ENCODE assay signal across 9 cellular contexts in the genomic region with DNA sequence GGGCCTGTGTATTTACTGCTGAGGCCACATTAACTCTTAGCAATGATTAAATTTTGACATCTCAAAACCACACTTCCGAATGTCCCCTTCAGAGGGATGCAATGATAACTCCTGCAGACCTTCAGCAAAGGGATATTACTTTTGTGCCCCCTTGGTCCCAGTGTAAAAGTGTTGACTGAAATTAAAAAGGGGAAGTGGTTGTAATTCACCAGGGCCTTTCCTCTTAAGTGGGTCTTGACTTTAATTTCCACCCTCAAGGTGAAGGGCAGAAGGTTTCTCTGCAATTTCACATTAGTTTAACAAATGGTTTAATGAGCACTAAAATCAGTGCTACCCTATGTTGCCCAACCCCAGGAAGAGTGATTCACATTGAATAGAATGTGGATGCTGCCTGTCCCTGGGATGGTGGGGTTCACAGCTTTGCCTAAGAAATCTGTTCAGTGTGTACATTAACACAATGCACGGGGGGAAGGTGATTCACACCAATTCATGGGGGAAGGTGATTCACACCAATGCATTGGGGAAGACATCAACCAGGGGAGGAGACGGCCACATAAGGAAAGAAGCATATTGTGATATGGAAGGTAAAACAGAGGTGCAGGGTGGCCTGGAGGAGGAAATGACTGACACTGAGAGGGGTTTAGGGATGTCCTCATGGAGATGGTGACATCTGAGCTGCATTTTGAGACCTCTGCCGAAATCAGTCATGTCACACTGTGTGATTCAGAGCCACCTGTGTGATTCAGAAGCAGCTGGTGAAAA. TPM values are rescaled to one million over a fixed set of nuclear protein-coding genes. Genes with fewer than 3 reads are reported as not detected.
DNase-seq lines count a peak whose midpoint lies in the region; ATAC-seq, FAIRE-seq and TF ChIP-seq lines count a peak whose summit lies in the region.
"Had no signal": no experiment of that assay in that cellular context is flagged by ENCODE, and none has a peak within 500 bp of the region (broad histone marks: within the 10 kb centered on the region; RNA-seq: fewer than 3 reads in every experiment).

No MANE protein-coding gene starts in this region.

- TF ChIP-seq EP300 in HepG2 (IDR thresholded peaks at IDR 0.05; ENCODE audit: low read depth in 2 of 2, low read length in 2 of 2): no peak
- TF ChIP-seq EP300 in HepG2 (CRISPR knock-in tag; IDR thresholded peaks at IDR 0.05; ENCODE audit: borderline replicate concordance): no peak

- POLR2A ChIA-PET in HepG2 (lab: Yijun Ruan, JAX): interaction anchor here (0.9 to 2.5 kb wide), 8 partner anchors 9 to 162 kb away, joined by 3 to 20 read pairs (median 8); a partner anchor contains a TSS
- POLR2A ChIA-PET in CD4-positive, alpha-beta T cell (lab: Charles Lee): no interaction called here

- no peaks in the 10 kb centered on the region for H3K36me3 Mint-ChIP-seq in CD4-positive, alpha-beta T cell (ENCODE audit: low read depth)

- in situ Hi-C loops in HepG2 (cut with HindIII; ENCODE audit: extremely low pct_ligation_motif_present, low pct_unique_long_range_greater_than_20kb): no loop called here

- H3K4me2 ChIP-seq in HepG2 (ENCODE audit: low read depth, low read length): peak overlapping the region; percentile 71

- H4K20me1 ChIP-seq in HepG2 (ENCODE audit: insufficient read depth, low read length): no peaks in the 10 kb centered on the region

- H3K27ac ChIP-seq in HepG2 (ENCODE audit: extremely low read length, insufficient read depth, low read length) (peak overlapping the region; percentile 49), right lobe of liver (no peak overlapping the region), uterus (peak overlapping the region; percentile 48 to 56), prostate gland (no peak overlapping the region)
- H3K27ac ChIP-seq in CD4-positive, alpha-beta T cell (ENCODE audit: low read depth, low read length): no peak overlapping the region
- H3K27ac ChIP-seq: heart left ventricle had no signal

- H3K9me3 ChIP-seq in HepG2 (ENCODE audit: low read length) (no peaks in the 10 kb centered on the region), right lobe of liver (no peaks in the 10 kb centered on the region), uterus (no peaks in the 10 kb centered on the region), prostate gland (peaks cover 3% of the 10 kb centered on the region)
- peaks cover 19% of the 10 kb centered on the region for H3K9me3 ChIP-seq in CD4-positive, alpha-beta T cell (ENCODE audit: control insufficient read depth, low read length)

- CTCF ChIA-PET in HepG2 (lab: Yijun Ruan, JAX; ENCODE audit: low intra/inter-chr PET ratio, low total read pairs): no interaction called here
- CTCF ChIA-PET in CD4-positive, alpha-beta T cell (lab: Charles Lee): no interaction called here

- BruUV-seq in HepG2 (replicated peaks; lab: Mats Ljungman, UMichigan): no TSS peak

- H3K36me3 ChIP-seq in HepG2 (replicated peaks in 1 of 2; ENCODE audit: control insufficient read depth in 1 of 2, insufficient read depth in 2 of 2, low read length in 2 of 2) (no peaks in the 10 kb centered on the region), right lobe of liver (no peaks in the 10 kb centered on the region), uterus (no peaks in the 10 kb centered on the region), prostate gland (no peaks in the 10 kb centered on the region)
- H3K36me3 ChIP-seq: heart left ventricle had no signal

- no peak overlapping the region; the same call in 1 of the 2 replicates for H3K9ac ChIP-seq in HepG2 (ENCODE audit: insufficient read depth, low read depth, low read length)

- peaks cover 12% of the 10 kb centered on the region for H3K27me3 Mint-ChIP-seq in CD4-positive, alpha-beta T cell

- H3K79me2 ChIP-seq in HepG2 (ENCODE audit: insufficient read depth, low read length): no peaks in the 10 kb centered on the region

- H3K9me3 Mint-ChIP-seq in CD4-positive, alpha-beta T cell: peaks cover 6% of the 10 kb centered on the region

- H3K4me1 ChIP-seq in HepG2 (ENCODE audit: insufficient read depth, low read length) (peaks cover 76% of the 10 kb centered on the region), right lobe of liver (peaks cover 0 to 53% (median 28%) of the 10 kb centered on the region in 4 donors), uterus (peaks cover 0 to 9% of the 10 kb centered on the region in 2 donors), prostate gland (replicated peaks) (no peaks in the 10 kb centered on the region)

- WGBS in HepG2 (ENCODE audit: low lambda C conversion rate): 29% methylated on average over 4 of the region's 4 CpGs
- WGBS in right lobe of liver (ENCODE audit: insufficient coverage, low coverage, low lambda C conversion rate, missing lambda C conversion rate): 45% methylated on average over 4 of the region's 4 CpGs
- WGBS in prostate gland: 78% methylated on average over 4 of the region's 4 CpGs

- H3K4me1 Mint-ChIP-seq in CD4-positive, alpha-beta T cell (ENCODE audit: low read depth): no peaks in the 10 kb centered on the region

- H3K27ac Mint-ChIP-seq in CD4-positive, alpha-beta T cell: no peak overlapping the region

- TF ChIP-seq CTCF in HepG2 (CRISPR knock-in tag; IDR thresholded peaks at IDR 0.05) (no peak), right lobe of liver (IDR thresholded peaks at IDR 0.05) (no peak), uterus (IDR thresholded peaks at IDR 0.05) (no peak), prostate gland (IDR thresholded peaks at IDR 0.05) (no peak)
- TF ChIP-seq CTCF in CD4-positive, alpha-beta T cell (IDR thresholded peaks at IDR 0.05): no peak

- TF ChIP-seq RAD21 in HepG2 (CRISPR knock-in tag; IDR thresholded peaks at IDR 0.05): no peak

- H3K4me3 ChIP-seq in HepG2 (replicated peaks in 1 of 3; ENCODE audit: insufficient read depth in 1 of 3, low read depth in 2 of 3, low read length in 3 of 3) (peak overlapping the region in 1 of 3 experiments; percentile 26; a peak in 1 of 6 replicates), right lobe of liver (no peak overlapping the region), uterus (no peak overlapping the region), prostate gland (no peak overlapping the region)
- H3K4me3 ChIP-seq: heart left ventricle had no signal

- no peak for TF ChIP-seq POLR2A in HepG2 (IDR thresholded peaks at IDR 0.05; ENCODE audit: insufficient read depth in 1 of 2, low read depth in 2 of 2, low read length in 2 of 2)
- TF ChIP-seq POLR2A in right lobe of liver (IDR thresholded peaks at IDR 0.05): no peak
- TF ChIP-seq POLR2A in uterus (IDR thresholded peaks at IDR 0.05): no peak
- no peak for TF ChIP-seq POLR2A in prostate gland (IDR thresholded peaks at IDR 0.05)

- no peak overlapping the region for H3K4me3 Mint-ChIP-seq in CD4-positive, alpha-beta T cell

- intact Hi-C loops in HepG2 (cut with micrococcal nuclease; ENCODE audit: unreplicated experiment): loop anchor here (10.0 kb wide), 2 partner anchors 64 to 214 kb away; no protein-coding TSS in a partner anchor
- intact Hi-C loops in right lobe of liver (cut with DNase I): no loop called here
- intact Hi-C loops in uterus (cut with DNase I; ENCODE audit: low total_unique reads): no loop called here
- intact Hi-C loops in CD4-positive, alpha-beta T cell (cut with DNase I, micrococcal nuclease): no loop called here
- intact Hi-C loops in prostate gland (cut with DNase I): no loop called here

- peak overlapping the region; percentile 51 for H2AFZ ChIP-seq in HepG2 (ENCODE audit: low read length)

- DNase-seq in HepG2 (ENCODE audit: low spot score): peak; percentile 40
- DNase-seq in right lobe of liver: no peak
- peak; percentile 62 for DNase-seq in MV-4-11 (lab: John Stamatoyannopoulos, UW)
- DNase-seq in uterus: no peak
- DNase-seq in CD4-positive, alpha-beta T cell: no peak
- DNase-seq in activated CD8-positive, alpha-beta memory T cell treated with anti-CD3 and anti-CD28 coated beads, Interleukin-2, amount 50 U/mL, for 48 hours: no peak
- DNase-seq in prostate gland (ENCODE audit: low spot score): no peak

- ATAC-seq in HepG2 (peak; percentile 2; the same call in 1 of the 3 replicates), right lobe of liver (no peak), esophagus mucosa (peak; percentile 78)
- no peak for ATAC-seq in CD4-positive, alpha-beta T cell (ENCODE audit: poor library complexity)

- no peaks in the 10 kb centered on the region for H3K27me3 ChIP-seq in HepG2 (ENCODE audit: control insufficient read depth in 1 of 2, insufficient read depth in 2 of 2, low read length in 2 of 2)
- H3K27me3 ChIP-seq in right lobe of liver: no peaks in the 10 kb centered on the region
- no peaks in the 10 kb centered on the region for H3K27me3 ChIP-seq in uterus
- no peaks in the 10 kb centered on the region for H3K27me3 ChIP-seq in CD4-positive, alpha-beta T cell (ENCODE audit: control insufficient read depth, insufficient read depth, low read length)
- no peaks in the 10 kb centered on the region for H3K27me3 ChIP-seq in prostate gland (replicated peaks; ENCODE audit: insufficient read depth)
- H3K27me3 ChIP-seq: heart left ventricle had no signal

- no peak for FAIRE-seq in HepG2 (lab: Jason Lieb, UNC)

RNA-seq across cellular contexts. Expression of a gene that starts 19.4 kb away (rescaled TPM):
- 51.3 and 55.7 TPM in 2 replicates for total RNA-seq in HepG2 (2016; rRNA removed; fragmentation: Illumina TruSeq; extraction: Trizol)
- 14.9 and 19.1 TPM in 2 replicates for total RNA-seq in HepG2 (2016; cell fraction: cytosol; rRNA removed; fragmentation: Illumina TruSeq; extraction: Trizol; ENCODE audit: low read depth)
- total RNA-seq in HepG2 (2016; cell fraction: insoluble cytoplasmic fraction; rRNA removed; fragmentation: Illumina TruSeq; extraction: Trizol): 45.5 and 52.6 TPM in 2 replicates
- 16.6 and 16.8 TPM in 2 replicates for total RNA-seq in HepG2 (2016; cell fraction: membrane; rRNA removed; fragmentation: Illumina TruSeq; extraction: Trizol)
- total RNA-seq in HepG2 (2016; cell fraction: nucleus; rRNA removed; fragmentation: Illumina TruSeq; extraction: Trizol): 72.4 and 83.0 TPM in 2 replicates
- polyA plus RNA-seq in HepG2 (2011; rRNA removed): 52.9 and 55.1 TPM in 2 replicates
- 28.4 and 33.2 TPM in 2 replicates for polyA plus RNA-seq in HepG2 (2011; cell fraction: cytosol; rRNA removed)
- 76.4 and 98.4 TPM in 2 replicates for polyA plus RNA-seq in HepG2 (2011; cell fraction: nucleus; rRNA removed)
- polyA plus RNA-seq in HepG2 (2012): 48.6 and 60.6 TPM in 2 replicates
- 1.6 and 1.9 TPM in 2 replicates for polyA plus RNA-seq in HepG2 (2016; cell fraction: cytosol; fragmentation: Illumina TruSeq; extraction: Trizol; ENCODE audit: low read depth)
- polyA plus RNA-seq in HepG2 (2016; cell fraction: insoluble cytoplasmic fraction; fragmentation: Illumina TruSeq; extraction: Trizol; ENCODE audit: low read depth): 32.3 and 39.6 TPM in 2 replicates
- polyA plus RNA-seq in HepG2 (2016; cell fraction: membrane; fragmentation: Illumina TruSeq; extraction: Trizol; ENCODE audit: low read depth): 3.7 and 4.3 TPM in 2 replicates
- 56.5 and 64.9 TPM in 2 replicates for polyA plus RNA-seq in HepG2 (2016; cell fraction: nucleus; fragmentation: Illumina TruSeq; extraction: Trizol; ENCODE audit: insufficient read depth, low read depth)
- polyA minus RNA-seq in HepG2 (2011; rRNA and poly(A)+ RNA removed; ENCODE audit: low replicate concordance): 29.7 and 302 TPM in 2 replicates
- 53.8 and 56.5 TPM in 2 replicates for polyA minus RNA-seq in HepG2 (2011; cell fraction: cytosol; rRNA and poly(A)+ RNA removed)
- 139 and 170 TPM in 2 replicates for polyA minus RNA-seq in HepG2 (2011; cell fraction: nucleus; rRNA and poly(A)+ RNA removed)
- total RNA-seq in right lobe of liver: 10 to 100 TPM; 51.2 to 95.0 (median 58.4) TPM
- total RNA-seq in esophagus mucosa: 4.6 TPM
- 100 to 1,000 TPM in 1 of 4 donors, 10 to 100 TPM in 3; 27.2 to 110 (median 47.5) TPM for total RNA-seq in uterus
- under 1 TPM; 0.16 to 0.47 TPM for total RNA-seq in CD4-positive, alpha-beta T cell
- total RNA-seq in prostate gland: 10 to 100 TPM; 19.5 to 95.8 TPM

Comparison
In these comparisons a context has a peak if more than half of its experiments do, and no peak if none do; other contexts are left out.
1. ATAC-seq: peak in HepG2 (single experiment) and esophagus mucosa (single experiment); none in right lobe of liver (0 of 4) and CD4-positive, alpha-beta T cell (single experiment).
2. DNase-seq: peak in HepG2 (single experiment) and MV-4-11 (single experiment); none in right lobe of liver (0 of 3), uterus (0 of 2), CD4-positive, alpha-beta T cell (0 of 10), activated CD8-positive, alpha-beta memory T cell treated with anti-CD3 and anti-CD28 coated beads, Interleukin-2, amount 50 U/mL, for 48 hours (single experiment) and prostate gland (single experiment).
3. H3K27ac ChIP-seq: peak in HepG2 (single experiment) and uterus (2 of 2); none in right lobe of liver (0 of 3), CD4-positive, alpha-beta T cell (single experiment) and prostate gland (0 of 2).